1 cellular context compared by ENCODE assay signal in the genomic region with DNA sequence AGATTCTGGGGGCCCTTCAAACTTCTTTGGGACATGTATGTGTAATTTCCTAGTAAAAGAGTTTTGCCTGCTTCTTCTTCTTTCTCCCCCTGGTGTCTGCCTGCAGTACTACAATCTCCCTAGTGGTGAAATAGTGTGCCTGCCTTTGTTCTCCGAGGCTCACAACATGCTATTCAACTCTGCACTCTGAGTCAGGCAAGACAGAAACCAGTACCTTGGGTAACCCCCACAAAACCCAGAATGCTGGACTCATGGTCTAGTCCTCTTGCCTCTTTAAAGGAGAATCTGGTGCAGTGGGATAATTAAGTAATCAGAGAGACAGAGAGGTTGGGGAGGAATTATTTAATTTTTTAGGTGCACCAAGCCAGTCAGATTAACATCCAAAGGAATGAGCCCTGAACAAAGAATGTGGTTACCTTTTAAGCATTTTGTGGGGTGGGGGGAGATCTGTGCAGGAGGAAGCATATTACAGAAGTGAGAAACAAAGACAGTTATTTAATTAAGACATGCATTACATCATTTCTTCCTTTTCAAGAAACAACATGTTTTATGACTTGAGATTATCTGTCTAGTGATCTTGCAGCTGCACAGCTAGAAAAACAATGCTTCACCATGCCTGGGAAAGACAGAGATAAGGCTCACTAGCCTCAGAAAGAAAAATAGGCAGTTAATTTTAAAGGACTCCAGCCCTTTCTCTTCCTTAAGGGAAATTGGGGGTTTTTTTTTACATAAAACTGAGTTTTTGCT.
TF ChIP-seq lines count a peak whose summit lies in the region.

No MANE protein-coding gene starts in this region.

TF ChIP-seq in K562, 482 proteins besides CTCF, POLR2A, EP300 and RAD21 (continued from another document and continues in another):
- TF ChIP-seq, protein P1, sequence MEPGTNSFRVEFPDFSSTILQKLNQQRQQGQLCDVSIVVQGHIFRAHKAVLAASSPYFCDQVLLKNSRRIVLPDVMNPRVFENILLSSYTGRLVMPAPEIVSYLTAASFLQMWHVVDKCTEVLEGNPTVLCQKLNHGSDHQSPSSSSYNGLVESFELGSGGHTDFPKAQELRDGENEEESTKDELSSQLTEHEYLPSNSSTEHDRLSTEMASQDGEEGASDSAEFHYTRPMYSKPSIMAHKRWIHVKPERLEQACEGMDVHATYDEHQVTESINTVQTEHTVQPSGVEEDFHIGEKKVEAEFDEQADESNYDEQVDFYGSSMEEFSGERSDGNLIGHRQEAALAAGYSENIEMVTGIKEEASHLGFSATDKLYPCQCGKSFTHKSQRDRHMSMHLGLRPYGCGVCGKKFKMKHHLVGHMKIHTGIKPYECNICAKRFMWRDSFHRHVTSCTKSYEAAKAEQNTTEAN (CRISPR knock-in tag; IDR thresholded peaks at IDR 0.05): no peak
- TF ChIP-seq, protein P2, sequence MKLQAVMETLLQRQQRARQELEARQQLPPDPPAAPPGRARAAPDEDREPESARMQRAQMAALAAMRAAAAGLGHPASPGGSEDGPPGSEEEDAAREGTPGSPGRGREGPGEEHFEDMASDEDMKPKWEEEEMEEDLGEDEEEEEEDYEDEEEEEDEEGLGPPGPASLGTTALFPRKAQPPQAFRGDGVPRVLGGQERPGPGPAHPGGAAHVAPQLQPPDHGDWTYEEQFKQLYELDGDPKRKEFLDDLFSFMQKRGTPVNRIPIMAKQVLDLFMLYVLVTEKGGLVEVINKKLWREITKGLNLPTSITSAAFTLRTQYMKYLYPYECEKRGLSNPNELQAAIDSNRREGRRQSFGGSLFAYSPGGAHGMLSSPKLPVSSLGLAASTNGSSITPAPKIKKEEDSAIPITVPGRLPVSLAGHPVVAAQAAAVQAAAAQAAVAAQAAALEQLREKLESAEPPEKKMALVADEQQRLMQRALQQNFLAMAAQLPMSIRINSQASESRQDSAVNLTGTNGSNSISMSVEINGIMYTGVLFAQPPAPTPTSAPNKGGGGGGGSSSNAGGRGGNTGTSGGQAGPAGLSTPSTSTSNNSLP (IDR thresholded peaks at IDR 0.05; ENCODE audit: borderline replicate concordance, low read depth, low read length): peak; percentile 58; the same call in 1 of the 2 replicates
- no peak for TF ChIP-seq ZNF253 (CRISPR knock-in tag; conservative IDR thresholded peaks at IDR 0.05)
- no peak for TF ChIP-seq FOXJ3 (CRISPR knock-in tag; IDR thresholded peaks at IDR 0.05)
- TF ChIP-seq MCM5 (IDR thresholded peaks at IDR 0.05; ENCODE audit: low read depth): no peak
- TF ChIP-seq MTA3 (IDR thresholded peaks at IDR 0.05; ENCODE audit: borderline replicate concordance): no peak
- TF ChIP-seq SREBF2 (CRISPR knock-in tag; IDR thresholded peaks at IDR 0.05): no peak
- TF ChIP-seq E2F1 (CRISPR knock-in tag; IDR thresholded peaks at IDR 0.05): no peak
- no peak for TF ChIP-seq PURB (CRISPR knock-in tag; IDR thresholded peaks at IDR 0.05; ENCODE audit: low read depth)
- TF ChIP-seq ZBTB7A (IDR thresholded peaks at IDR 0.05; ENCODE audit: borderline replicate concordance, control insufficient read depth, low read depth, low read length): no peak
- no peak for TF ChIP-seq PHF20 (IDR thresholded peaks at IDR 0.05; ENCODE audit: partially characterized antibody)
- TF ChIP-seq STAT5B (CRISPR knock-in tag; IDR thresholded peaks at IDR 0.05): no peak
- TF ChIP-seq ETV1 (tag; conservative IDR thresholded peaks at IDR 0.05; ENCODE audit: low read depth): no peak
- TF ChIP-seq, protein P3, sequence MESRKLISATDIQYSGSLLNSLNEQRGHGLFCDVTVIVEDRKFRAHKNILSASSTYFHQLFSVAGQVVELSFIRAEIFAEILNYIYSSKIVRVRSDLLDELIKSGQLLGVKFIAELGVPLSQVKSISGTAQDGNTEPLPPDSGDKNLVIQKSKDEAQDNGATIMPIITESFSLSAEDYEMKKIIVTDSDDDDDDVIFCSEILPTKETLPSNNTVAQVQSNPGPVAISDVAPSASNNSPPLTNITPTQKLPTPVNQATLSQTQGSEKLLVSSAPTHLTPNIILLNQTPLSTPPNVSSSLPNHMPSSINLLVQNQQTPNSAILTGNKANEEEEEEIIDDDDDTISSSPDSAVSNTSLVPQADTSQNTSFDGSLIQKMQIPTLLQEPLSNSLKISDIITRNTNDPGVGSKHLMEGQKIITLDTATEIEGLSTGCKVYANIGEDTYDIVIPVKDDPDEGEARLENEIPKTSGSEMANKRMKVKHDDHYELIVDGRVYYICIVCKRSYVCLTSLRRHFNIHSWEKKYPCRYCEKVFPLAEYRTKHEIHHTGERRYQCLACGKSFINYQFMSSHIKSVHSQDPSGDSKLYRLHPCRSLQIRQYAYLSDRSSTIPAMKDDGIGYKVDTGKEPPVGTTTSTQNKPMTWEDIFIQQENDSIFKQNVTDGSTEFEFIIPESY (CRISPR knock-in tag; IDR thresholded peaks at IDR 0.05): no peak
- TF ChIP-seq KDM5B (IDR thresholded peaks at IDR 0.05; ENCODE audit: insufficient replicate concordance, low read depth, low read length): no peak
- no peak for TF ChIP-seq ZHX1 (conservative IDR thresholded peaks at IDR 0.05; ENCODE audit: low read length)
- TF ChIP-seq EWSR1 (IDR thresholded peaks at IDR 0.05; ENCODE audit: borderline replicate concordance, low read depth, partially characterized antibody): no peak
- TF ChIP-seq MLLT1 (IDR thresholded peaks at IDR 0.05): no peak
- no peak for TF ChIP-seq CAMTA2 (CRISPR knock-in tag; conservative IDR thresholded peaks at IDR 0.05)
- TF ChIP-seq, protein P4, sequence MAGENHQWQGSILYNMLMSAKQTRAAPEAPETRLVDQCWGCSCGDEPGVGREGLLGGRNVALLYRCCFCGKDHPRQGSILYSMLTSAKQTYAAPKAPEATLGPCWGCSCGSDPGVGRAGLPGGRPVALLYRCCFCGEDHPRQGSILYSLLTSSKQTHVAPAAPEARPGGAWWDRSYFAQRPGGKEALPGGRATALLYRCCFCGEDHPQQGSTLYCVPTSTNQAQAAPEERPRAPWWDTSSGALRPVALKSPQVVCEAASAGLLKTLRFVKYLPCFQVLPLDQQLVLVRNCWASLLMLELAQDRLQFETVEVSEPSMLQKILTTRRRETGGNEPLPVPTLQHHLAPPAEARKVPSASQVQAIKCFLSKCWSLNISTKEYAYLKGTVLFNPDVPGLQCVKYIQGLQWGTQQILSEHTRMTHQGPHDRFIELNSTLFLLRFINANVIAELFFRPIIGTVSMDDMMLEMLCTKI (IDR thresholded peaks at IDR 0.05; ENCODE audit: partially characterized antibody): no peak
- no peak for TF ChIP-seq SIX5 (IDR thresholded peaks at IDR 0.05; ENCODE audit: borderline replicate concordance in 1 of 2, insufficient read depth in 1 of 2, low read depth in 1 of 2, low read length in 2 of 2)
- TF ChIP-seq SMARCA4 (IDR thresholded peaks at IDR 0.05): 0 out of 2 replicates have a peak, but pooled peaks have one; percentile 55
- no peak for TF ChIP-seq ETV6 (IDR thresholded peaks at IDR 0.05; ENCODE audit: borderline replicate concordance in 1 of 2, low read depth in 2 of 2, low read length in 1 of 2)
- TF ChIP-seq ETV6 (CRISPR knock-in tag; IDR thresholded peaks at IDR 0.05; ENCODE audit: borderline replicate concordance): no peak
- TF ChIP-seq THRAP3 (IDR thresholded peaks at IDR 0.05; ENCODE audit: borderline replicate concordance): no peak
- peak; percentile 67 for TF ChIP-seq NCOR1 (IDR thresholded peaks at IDR 0.05)
- TF ChIP-seq, protein P5, sequence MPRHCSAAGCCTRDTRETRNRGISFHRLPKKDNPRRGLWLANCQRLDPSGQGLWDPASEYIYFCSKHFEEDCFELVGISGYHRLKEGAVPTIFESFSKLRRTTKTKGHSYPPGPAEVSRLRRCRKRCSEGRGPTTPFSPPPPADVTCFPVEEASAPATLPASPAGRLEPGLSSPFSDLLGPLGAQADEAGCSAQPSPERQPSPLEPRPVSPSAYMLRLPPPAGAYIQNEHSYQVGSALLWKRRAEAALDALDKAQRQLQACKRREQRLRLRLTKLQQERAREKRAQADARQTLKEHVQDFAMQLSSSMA (CRISPR knock-in tag; IDR thresholded peaks at IDR 0.05): no peak
- TF ChIP-seq RBM15 (IDR thresholded peaks at IDR 0.05; ENCODE audit: insufficient read depth, low read length): no peak
- TF ChIP-seq ZNF785 (CRISPR knock-in tag; IDR thresholded peaks at IDR 0.05): no peak
- no peak for TF ChIP-seq FOXA3 (CRISPR knock-in tag; conservative IDR thresholded peaks at IDR 0.05 in 1 of 2, IDR thresholded peaks at IDR 0.05 in 1 of 2)
- TF ChIP-seq KDM4B (IDR thresholded peaks at IDR 0.05; ENCODE audit: borderline replicate concordance in 2 of 2, low read depth in 1 of 2): peak in 1 of 2 experiments; percentile 43; a peak in 1 of 4 replicates
- TF ChIP-seq MTF1 (CRISPR knock-in tag; IDR thresholded peaks at IDR 0.05; ENCODE audit: borderline replicate concordance): no peak
- no peak for TF ChIP-seq ZNF384 (IDR thresholded peaks at IDR 0.05; ENCODE audit: low read depth, low read length)
- TF ChIP-seq WHSC1 (IDR thresholded peaks at IDR 0.05; ENCODE audit: low read length): no peak
- no peak for TF ChIP-seq RUNX1 (IDR thresholded peaks at IDR 0.05; ENCODE audit: low read depth)
- TF ChIP-seq SIN3A (IDR thresholded peaks at IDR 0.05; ENCODE audit: borderline replicate concordance in 2 of 2, control insufficient read depth in 1 of 2, low read depth in 2 of 2, low read length in 2 of 2): no peak
- no peak for TF ChIP-seq BACH1 (tag; IDR thresholded peaks at IDR 0.05)
- TF ChIP-seq, protein P6, sequence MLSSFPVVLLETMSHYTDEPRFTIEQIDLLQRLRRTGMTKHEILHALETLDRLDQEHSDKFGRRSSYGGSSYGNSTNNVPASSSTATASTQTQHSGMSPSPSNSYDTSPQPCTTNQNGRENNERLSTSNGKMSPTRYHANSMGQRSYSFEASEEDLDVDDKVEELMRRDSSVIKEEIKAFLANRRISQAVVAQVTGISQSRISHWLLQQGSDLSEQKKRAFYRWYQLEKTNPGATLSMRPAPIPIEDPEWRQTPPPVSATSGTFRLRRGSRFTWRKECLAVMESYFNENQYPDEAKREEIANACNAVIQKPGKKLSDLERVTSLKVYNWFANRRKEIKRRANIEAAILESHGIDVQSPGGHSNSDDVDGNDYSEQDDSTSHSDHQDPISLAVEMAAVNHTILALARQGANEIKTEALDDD (IDR thresholded peaks at IDR 0.05): peak; percentile 71
- TF ChIP-seq MCM3 (IDR thresholded peaks at IDR 0.05): no peak
- TF ChIP-seq GMEB1 (CRISPR knock-in tag; IDR thresholded peaks at IDR 0.05): no peak
- TF ChIP-seq NELFE (IDR thresholded peaks at IDR 0.05; ENCODE audit: insufficient read depth, insufficient read length): no peak
- TF ChIP-seq, protein P7, sequence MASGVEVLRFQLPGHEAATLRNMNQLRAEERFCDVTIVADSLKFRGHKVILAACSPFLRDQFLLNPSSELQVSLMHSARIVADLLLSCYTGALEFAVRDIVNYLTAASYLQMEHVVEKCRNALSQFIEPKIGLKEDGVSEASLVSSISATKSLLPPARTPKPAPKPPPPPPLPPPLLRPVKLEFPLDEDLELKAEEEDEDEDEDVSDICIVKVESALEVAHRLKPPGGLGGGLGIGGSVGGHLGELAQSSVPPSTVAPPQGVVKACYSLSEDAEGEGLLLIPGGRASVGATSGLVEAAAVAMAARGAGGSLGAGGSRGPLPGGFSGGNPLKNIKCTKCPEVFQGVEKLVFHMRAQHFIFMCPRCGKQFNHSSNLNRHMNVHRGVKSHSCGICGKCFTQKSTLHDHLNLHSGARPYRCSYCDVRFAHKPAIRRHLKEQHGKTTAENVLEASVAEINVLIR (CRISPR knock-in tag; IDR thresholded peaks at IDR 0.05): no peak
- TF ChIP-seq RCOR1 (IDR thresholded peaks at IDR 0.05; ENCODE audit: borderline replicate concordance in 1 of 2, low read depth in 2 of 2, low read length in 2 of 2): peak in 1 of 2 experiments; percentile 22; a peak in 1 of 4 replicates
- no peak for TF ChIP-seq KDM1A (IDR thresholded peaks at IDR 0.05)
- TF ChIP-seq SMARCA5 (IDR thresholded peaks at IDR 0.05): no peak
